Comparison of ENCODE assay signal across 8 cellular contexts in genomic region chr1:3453203-3453761, GRCh38. TPM values are rescaled to one million over a fixed set of nuclear protein-coding genes. Genes with fewer than 3 reads are reported as not detected.
A peak's percentile ranks its signal among the peaks of the same experiment; 100 is the strongest.
DNase-seq lines count a peak whose midpoint lies in the region; ATAC-seq and FAIRE-seq lines count a peak whose summit lies in the region.

No MANE protein-coding gene starts in this region.

- intact Hi-C loops in Right ventricle myocardium inferior (cut with DNase I): loop anchor here (1.0 to 2.0 kb wide), 2 partner anchors 20 to 31 kb away; no protein-coding TSS in a partner anchor
- intact Hi-C loops in posterior cingulate gyrus (cut with DNase I): loop anchor here (1.0 to 5.0 kb wide), 3 partner anchors 31 to 349 kb away; no protein-coding TSS in a partner anchor

- 43% methylated on average over 18 of the region's 18 CpGs for WGBS in HUES64

- no peak for FAIRE-seq in urothelium cell line (lab: Jason Lieb, UNC)

- no peak overlapping the region for H3K27ac Mint-ChIP-seq in activated naive CD4-positive, alpha-beta T cell treated with anti-CD3 and anti-CD28 coated beads, Interleukin-2, amount 50 U/mL, for 24 hours

- H3K4me1 ChIP-seq in HUES64 (ENCODE audit: insufficient read depth, low read length): peaks cover 6% of the 10 kb centered on the region

- H3K27me3 Mint-ChIP-seq in activated naive CD4-positive, alpha-beta T cell treated with anti-CD3 and anti-CD28 coated beads, Interleukin-2, amount 50 U/mL, for 24 hours: peaks cover 1% of the 10 kb centered on the region

- H3K9me3 ChIP-seq in HUES64 (ENCODE audit: insufficient read depth, low read depth, low read length): no peaks in the 10 kb centered on the region

- H3K9ac ChIP-seq in HUES64 (ENCODE audit: low read depth, low read length): no peak overlapping the region

- peak; percentile 66 for DNase-seq in DMS79 treated with DMSO at 0.1 percent for 48 hours (lab: John Stamatoyannopoulos, UW)
- DNase-seq in SKM-1 (lab: John Stamatoyannopoulos, UW; ENCODE audit: unreplicated experiment): peak; percentile 51
- peak; percentile 84 for DNase-seq in Right ventricle myocardium inferior (ENCODE audit: missing footprints)
- DNase-seq in posterior cingulate gyrus: peak; percentile 56 to 96 (median 78)
- DNase-seq in urothelium cell line (ENCODE audit: low spot score): peak; percentile 80

- H3K4me3 ChIP-seq in HUES64 (ENCODE audit: low read length): 0 out of 2 replicates have a peak overlapping the region, but pooled peaks have one; percentile 35

- H3K9me3 Mint-ChIP-seq in activated naive CD4-positive, alpha-beta T cell treated with anti-CD3 and anti-CD28 coated beads, Interleukin-2, amount 50 U/mL, for 24 hours: no peaks in the 10 kb centered on the region

- H3K27ac ChIP-seq in HUES64 (ENCODE audit: low read depth, low read length): peak overlapping the region; percentile 98; the same call in 1 of the 2 replicates

- no peaks in the 10 kb centered on the region for H3K27me3 ChIP-seq in HUES64 (ENCODE audit: insufficient read depth, low read length)

- H3K4me3 Mint-ChIP-seq in activated naive CD4-positive, alpha-beta T cell treated with anti-CD3 and anti-CD28 coated beads, Interleukin-2, amount 50 U/mL, for 24 hours: peak overlapping the region; percentile 44

- ATAC-seq in Right ventricle myocardium inferior (peak; percentile 74), GM21447 (IDR thresholded peaks at IDR 0.05; ENCODE audit: unreplicated experiment) (no peak)

- H3K4me1 Mint-ChIP-seq in activated naive CD4-positive, alpha-beta T cell treated with anti-CD3 and anti-CD28 coated beads, Interleukin-2, amount 50 U/mL, for 24 hours: no peaks in the 10 kb centered on the region

- H3K36me3 Mint-ChIP-seq in activated naive CD4-positive, alpha-beta T cell treated with anti-CD3 and anti-CD28 coated beads, Interleukin-2, amount 50 U/mL, for 24 hours: no peaks in the 10 kb centered on the region

- H3K36me3 ChIP-seq in HUES64 (ENCODE audit: insufficient read depth, low read length): no peaks in the 10 kb centered on the region

RNA-seq across cellular contexts. Expression of gene ARHGEF16, which starts 1.2 kb away (rescaled TPM):
- polyA plus RNA-seq in HUES64 (2013, experiment 1 of 2): 14.0 TPM
- polyA plus RNA-seq in HUES64 (2013, experiment 2 of 2): 11.0 TPM
- total RNA-seq in Right ventricle myocardium inferior: 1.4 TPM
